In the genomic region with DNA sequence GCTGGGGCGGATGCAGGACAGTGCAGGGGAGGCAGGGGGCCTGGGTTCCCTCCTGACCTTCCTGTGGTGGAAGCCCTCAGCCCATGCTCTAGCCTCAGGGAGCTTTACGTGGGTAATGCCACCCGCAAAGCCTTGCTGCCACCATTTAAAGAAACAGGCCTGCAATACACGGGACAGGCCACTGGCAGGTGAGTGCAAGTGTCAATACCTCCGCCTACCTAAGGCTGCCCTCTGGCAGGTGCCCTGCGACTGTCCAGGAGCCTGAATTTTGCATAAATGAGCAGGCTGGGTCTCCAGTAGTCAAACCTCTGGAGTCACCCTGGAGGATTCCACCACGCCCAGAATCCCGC, we compare ENCODE assay signal across 11 cellular contexts. TPM values are rescaled to one million over a fixed set of nuclear protein-coding genes. Genes with fewer than 3 reads are reported as not detected.
DNase-seq lines count a peak whose midpoint lies in the region; ATAC-seq and TF ChIP-seq lines count a peak whose summit lies in the region.
"Had no signal": no experiment of that assay in that cellular context is flagged by ENCODE, and none has a peak within 500 bp of the region (broad histone marks: within the 10 kb centered on the region; RNA-seq: fewer than 3 reads in every experiment).

No MANE protein-coding gene starts in this region.

- no peak overlapping the region for H3K27ac Mint-ChIP-seq in mesothelial cell of epicardium
- H3K27ac Mint-ChIP-seq in type B pancreatic cell: peak overlapping the region; percentile 39

- H3K27ac ChIP-seq in colonic mucosa: no peak overlapping the region

- DNase-seq in Right ventricle myocardium inferior (ENCODE audit: missing footprints): no peak
- no peak for DNase-seq in left cardiac atrium
- no peak for DNase-seq in colonic mucosa
- no peak for DNase-seq in mesothelial cell of epicardium (ENCODE audit: low spot score in 2 of 2, unreplicated experiment in 2 of 2)
- DNase-seq in type B pancreatic cell (ENCODE audit: extremely low spot score, unreplicated experiment): no peak
- DNase-seq in GM13977 (ENCODE audit: low spot score): no peak
- DNase-seq: activated CD4-positive, CD25-positive, alpha-beta regulatory T cell treated with anti-CD3 and anti-CD28 coated beads, Interleukin-2, amount 50 U/mL, for 72 hours; activated T-cell treated with anti-CD3 and anti-CD28 coated beads, Interleukin-2, amount 50 U/mL, for 48 hours; NCI-H1092 treated with DMSO at 0.1 percent for 48 hours had no signal

- H3K9me3 ChIP-seq in colonic mucosa: no peaks in the 10 kb centered on the region

- H3K36me3 Mint-ChIP-seq in mesothelial cell of epicardium (no peaks in the 10 kb centered on the region), type B pancreatic cell (no peaks in the 10 kb centered on the region)

- in situ Hi-C loops in GM13977 (cut with MboI; ENCODE audit: low pct_unique_long_range_greater_than_20kb, low sequenced_read_pairs, unreplicated experiment): no loop called here

- no peak for TF ChIP-seq CTCF in colonic mucosa (IDR thresholded peaks at IDR 0.05)
- no peak for TF ChIP-seq CTCF in mesothelial cell of epicardium (IDR thresholded peaks at IDR 0.05; ENCODE audit: unreplicated experiment)
- TF ChIP-seq CTCF in type B pancreatic cell (conservative IDR thresholded peaks at IDR 0.05): peak; percentile 35
- TF ChIP-seq CTCF in GM13977 (IDR thresholded peaks at IDR 0.05; ENCODE audit: extremely low read depth, insufficient read depth, missing control alignments): no peak

- H3K4me1 ChIP-seq in colonic mucosa: no peaks in the 10 kb centered on the region

- no peaks in the 10 kb centered on the region for H3K9me3 Mint-ChIP-seq in mesothelial cell of epicardium
- H3K9me3 Mint-ChIP-seq in type B pancreatic cell: no peaks in the 10 kb centered on the region

- H3K27me3 Mint-ChIP-seq in mesothelial cell of epicardium (ENCODE audit: low read depth) (peaks cover 90% of the 10 kb centered on the region), type B pancreatic cell (peaks cover 81% of the 10 kb centered on the region)

- no peaks in the 10 kb centered on the region for H3K36me3 ChIP-seq in colonic mucosa

- H3K9ac ChIP-seq in colonic mucosa (ENCODE audit: low read depth in 2 of 2, low read length in 2 of 2): no peak overlapping the region

- intact Hi-C loops in Right ventricle myocardium inferior (cut with DNase I) (no loop called here), left cardiac atrium (cut with DNase I) (no loop called here), colonic mucosa (cut with DNase I) (no loop called here)

- H3K4me3 ChIP-seq in colonic mucosa: peak overlapping the region; percentile 26

- H3K4me1 Mint-ChIP-seq in mesothelial cell of epicardium: peaks cover 18% of the 10 kb centered on the region
- H3K4me1 Mint-ChIP-seq in type B pancreatic cell (ENCODE audit: unreplicated experiment): peaks cover 4% of the 10 kb centered on the region

- ATAC-seq in Right ventricle myocardium inferior (peak; percentile 30), left cardiac atrium (no peak), HG03442 (IDR thresholded peaks at IDR 0.05; ENCODE audit: unreplicated experiment) (no peak), HG02870 (IDR thresholded peaks at IDR 0.05; ENCODE audit: unreplicated experiment) (no peak)

- H3K4me3 Mint-ChIP-seq in mesothelial cell of epicardium: peak overlapping the region; percentile 72
- H3K4me3 Mint-ChIP-seq in type B pancreatic cell: peak overlapping the region; percentile 86

- H3K27me3 ChIP-seq in colonic mucosa: peaks cover 42% of the 10 kb centered on the region

RNA-seq across cellular contexts. Expression of a gene that starts 5.9 kb away (rescaled TPM):
- total RNA-seq in Right ventricle myocardium inferior (1.5 TPM), left cardiac atrium (1 to 10 TPM in 1 of 2 donors, under 1 TPM in 1; 0.44 to 1.9 TPM), colonic mucosa (1 to 10 TPM in 1 of 2 donors, under 1 TPM in 1; 0.49 to 1.2 TPM), mesothelial cell of epicardium (14.6 to 16.5 TPM (median 15.7 TPM) in 3 replicates), type B pancreatic cell (ENCODE audit: low replicate concordance) (13.2 and 40.4 TPM in 2 replicates)
